Comparison of ENCODE assay signal across 6 cellular contexts in genomic region chr21:41098076-41098475, GRCh38.
"Had no signal": no experiment of that assay in that cellular context is flagged by ENCODE, and none has a peak within 500 bp of the region (broad histone marks: within the 10 kb centered on the region; RNA-seq: fewer than 3 reads in every experiment).

No MANE protein-coding gene starts in this region.

- DNase-seq: GM23248, GOT3, H7, H9, HCEC 1CT, HFFc6 had no signal
